Comparison of ENCODE assay signal across 8 cellular contexts in genomic region chr19:35462476-35462953, GRCh38. TPM values are rescaled to one million over a fixed set of nuclear protein-coding genes. Genes with fewer than 3 reads are reported as not detected.
A peak's percentile ranks its signal among the peaks of the same experiment; 100 is the strongest.
DNase-seq lines count a peak whose midpoint lies in the region; ATAC-seq and TF ChIP-seq lines count a peak whose summit lies in the region.

No MANE protein-coding gene starts in this region.

- DNase-seq in Peyer's patch (peak in 2 of 3 donors; percentile 68 to 75), NCI-H510A (lab: John Stamatoyannopoulos, UW) (no peak), NCI-H128 (lab: John Stamatoyannopoulos, UW; ENCODE audit: unreplicated experiment) (no peak)
- DNase-seq in central memory CD4-positive, alpha-beta T cell, result peak; percentile 87
- DNase-seq in stimulated activated CD8-positive, alpha-beta memory T cell treated with anti-CD3 and anti-CD28 coated beads, Interleukin-12 subunit alpha, Interleukin-12 subunit beta, amount 100 ng/mL, for 1 hour (ENCODE audit: low read depth), result peak; percentile 31

- no peaks in the 10 kb centered on the region for H3K36me3 ChIP-seq in Peyer's patch

- no peak overlapping the region for H3K4me3 ChIP-seq in Peyer's patch

- ATAC-seq in GM18502 (IDR thresholded peaks at IDR 0.05; ENCODE audit: poor library complexity, unreplicated experiment), result peak; percentile 73
- peak; percentile 67 for ATAC-seq in HG02642 (IDR thresholded peaks at IDR 0.05; ENCODE audit: poor library complexity, unreplicated experiment)
- no peak for ATAC-seq in GM19397 (IDR thresholded peaks at IDR 0.05; ENCODE audit: unreplicated experiment)

- H3K4me1 ChIP-seq in Peyer's patch, result peaks cover 0 to 30% (median 28%) of the 10 kb centered on the region in 4 donors

- H3K27ac ChIP-seq in Peyer's patch, result peak overlapping the region; percentile 33 to 72 (median 58)

- TF ChIP-seq CTCF in Peyer's patch (IDR thresholded peaks at IDR 0.05), result peak in 1 of 6 experiments; percentile 12

- no peaks in the 10 kb centered on the region for H3K9me3 ChIP-seq in Peyer's patch

- TF ChIP-seq POLR2A in Peyer's patch (IDR thresholded peaks at IDR 0.05), result no peak

- H3K27me3 ChIP-seq in Peyer's patch, result no peaks in the 10 kb centered on the region

RNA-seq across cellular contexts. Expression of gene FFAR2, which starts 14.5 kb away (rescaled TPM):
- total RNA-seq in Peyer's patch, result 1 to 10 TPM in 2 of 4 donors, under 1 TPM in 1, not detected in 1; 0.80 to 1.8 (median 1.0) TPM

RNA-seq across cellular contexts. Expression of gene KRTDAP, which starts 27.7 kb away (rescaled TPM):
- not detected for total RNA-seq in Peyer's patch

RNA-seq across cellular contexts. Expression of gene DMKN, which starts 50.9 kb away (rescaled TPM):
- 10 to 100 TPM in 2 of 4 donors, 1 to 10 TPM in 1, not detected in 1; 1.9 to 29.7 (median 10.7) TPM for total RNA-seq in Peyer's patch

Comparison
In these comparisons a context has a peak if more than half of its experiments do, and no peak if none do; other contexts are left out.
1. DNase-seq: peak in Peyer's patch (2 of 3), central memory CD4-positive, alpha-beta T cell (single experiment) and stimulated activated CD8-positive, alpha-beta memory T cell treated with anti-CD3 and anti-CD28 coated beads, Interleukin-12 subunit alpha, Interleukin-12 subunit beta, amount 100 ng/mL, for 1 hour (single experiment); none in NCI-H510A (single experiment) and NCI-H128 (single experiment).